In the genomic region with DNA sequence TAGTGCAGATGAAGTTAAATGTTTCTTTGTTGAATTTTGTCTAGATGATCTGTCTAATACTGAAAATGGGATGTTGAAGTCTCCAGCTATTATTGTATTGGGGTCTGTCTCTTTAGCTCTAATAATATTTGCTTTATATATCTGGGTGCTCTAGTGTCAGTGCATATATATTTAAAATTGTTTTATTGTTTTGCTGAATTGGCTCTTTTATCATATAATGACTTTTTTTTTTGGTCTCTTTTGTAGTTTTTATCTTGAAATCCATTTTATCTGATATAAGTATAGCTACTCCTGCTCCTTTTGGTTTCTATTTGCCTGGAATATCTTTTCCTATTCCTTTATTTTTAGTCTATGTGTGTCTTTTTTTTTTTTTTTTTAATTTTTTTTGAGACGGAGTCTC, we compare ENCODE assay signal across 2 cellular contexts.
TF ChIP-seq lines count a peak whose summit lies in the region.

No MANE protein-coding gene starts in this region.

TF ChIP-seq in IMR-90, 13 proteins besides CTCF, POLR2A, EP300 and RAD21:
- TF ChIP-seq, protein P1, sequence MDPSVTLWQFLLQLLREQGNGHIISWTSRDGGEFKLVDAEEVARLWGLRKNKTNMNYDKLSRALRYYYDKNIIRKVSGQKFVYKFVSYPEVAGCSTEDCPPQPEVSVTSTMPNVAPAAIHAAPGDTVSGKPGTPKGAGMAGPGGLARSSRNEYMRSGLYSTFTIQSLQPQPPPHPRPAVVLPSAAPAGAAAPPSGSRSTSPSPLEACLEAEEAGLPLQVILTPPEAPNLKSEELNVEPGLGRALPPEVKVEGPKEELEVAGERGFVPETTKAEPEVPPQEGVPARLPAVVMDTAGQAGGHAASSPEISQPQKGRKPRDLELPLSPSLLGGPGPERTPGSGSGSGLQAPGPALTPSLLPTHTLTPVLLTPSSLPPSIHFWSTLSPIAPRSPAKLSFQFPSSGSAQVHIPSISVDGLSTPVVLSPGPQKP (IDR thresholded peaks at IDR 0.05; ENCODE audit: borderline replicate concordance, low read depth, low read length), result no peak
- no peak for TF ChIP-seq CHD1 (IDR thresholded peaks at IDR 0.05; ENCODE audit: low read depth, low read length)
- peak; percentile 52; the same call in 1 of the 2 replicates for TF ChIP-seq MAFK (IDR thresholded peaks at IDR 0.05; ENCODE audit: low read depth, low read length)
- no peak for TF ChIP-seq RCOR1 (IDR thresholded peaks at IDR 0.05; ENCODE audit: insufficient replicate concordance, low read length)
- no peak for TF ChIP-seq RFX5 (IDR thresholded peaks at IDR 0.05; ENCODE audit: low read depth, low read length)
- TF ChIP-seq FOS (IDR thresholded peaks at IDR 0.05; ENCODE audit: low read depth, low read length), result no peak

TF ChIP-seq in K562, 482 proteins besides CTCF, POLR2A, EP300 and RAD21 (continued from another document):
- TF ChIP-seq, protein P2, sequence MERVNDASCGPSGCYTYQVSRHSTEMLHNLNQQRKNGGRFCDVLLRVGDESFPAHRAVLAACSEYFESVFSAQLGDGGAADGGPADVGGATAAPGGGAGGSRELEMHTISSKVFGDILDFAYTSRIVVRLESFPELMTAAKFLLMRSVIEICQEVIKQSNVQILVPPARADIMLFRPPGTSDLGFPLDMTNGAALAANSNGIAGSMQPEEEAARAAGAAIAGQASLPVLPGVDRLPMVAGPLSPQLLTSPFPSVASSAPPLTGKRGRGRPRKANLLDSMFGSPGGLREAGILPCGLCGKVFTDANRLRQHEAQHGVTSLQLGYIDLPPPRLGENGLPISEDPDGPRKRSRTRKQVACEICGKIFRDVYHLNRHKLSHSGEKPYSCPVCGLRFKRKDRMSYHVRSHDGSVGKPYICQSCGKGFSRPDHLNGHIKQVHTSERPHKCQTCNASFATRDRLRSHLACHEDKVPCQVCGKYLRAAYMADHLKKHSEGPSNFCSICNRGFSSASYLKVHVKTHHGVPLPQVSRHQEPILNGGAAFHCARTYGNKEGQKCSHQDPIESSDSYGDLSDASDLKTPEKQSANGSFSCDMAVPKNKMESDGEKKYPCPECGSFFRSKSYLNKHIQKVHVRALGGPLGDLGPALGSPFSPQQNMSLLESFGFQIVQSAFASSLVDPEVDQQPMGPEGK (CRISPR knock-in tag; IDR thresholded peaks at IDR 0.05; ENCODE audit: borderline replicate concordance), result no peak
- TF ChIP-seq JUNB (CRISPR knock-in tag; conservative IDR thresholded peaks at IDR 0.05), result no peak
